ENCODE assay signal across 1 cellular context in the genomic region with DNA sequence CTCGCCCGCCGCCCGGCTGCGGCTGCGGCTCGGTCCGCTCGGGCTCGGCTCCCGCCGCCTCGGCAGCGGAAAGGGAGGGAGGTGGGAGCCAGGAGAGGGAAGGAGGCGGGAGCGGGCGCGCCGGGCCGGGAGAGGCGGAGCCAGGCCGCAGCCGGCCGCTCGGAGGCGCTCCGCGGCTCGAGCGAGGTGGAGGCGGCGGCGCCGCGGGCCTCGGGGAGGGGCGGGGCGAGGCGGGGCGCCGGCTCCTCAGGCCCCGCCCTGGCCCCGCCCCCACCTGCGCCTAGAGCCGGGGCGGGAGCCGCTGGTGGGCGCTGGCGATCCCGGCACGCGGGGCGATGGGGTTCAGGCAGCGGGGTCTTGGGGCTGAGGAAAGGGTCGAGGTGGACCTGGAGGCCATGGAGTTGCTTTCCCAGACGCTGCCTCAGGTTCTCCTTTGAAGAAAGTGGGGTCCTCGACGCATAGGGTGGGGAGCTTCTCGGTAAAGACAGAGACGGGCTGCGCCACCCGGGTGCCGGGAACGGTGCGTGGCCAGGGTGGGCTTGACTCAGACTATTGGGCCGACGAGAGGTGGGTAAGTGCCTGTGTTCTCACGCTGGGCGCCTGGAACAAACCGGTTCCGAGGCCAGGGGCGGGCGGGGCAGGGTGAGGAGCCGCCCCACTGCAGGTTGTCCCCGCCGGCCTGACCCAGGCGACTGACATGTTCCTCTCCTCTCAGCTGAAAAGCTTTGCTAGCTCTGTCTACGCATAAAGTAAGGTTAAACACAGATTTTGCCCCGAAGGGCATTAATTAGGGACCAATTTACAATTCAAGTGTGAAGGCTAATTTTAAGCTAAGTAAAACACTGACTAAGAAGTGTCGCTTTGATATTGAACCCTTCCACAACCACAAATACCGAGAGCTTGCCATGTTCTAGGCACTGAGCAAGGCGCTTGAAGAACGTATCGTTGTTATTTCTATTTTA.
A peak's percentile ranks its signal among the peaks of the same experiment; 100 is the strongest.
TF ChIP-seq lines count a peak whose summit lies in the region.

A gene (minus strand): TSS at position 75 of the 962 bp plus-strand sequence. CDS start 218 bp downstream, outside the sequence.

TF ChIP-seq in K562, 482 proteins besides CTCF, POLR2A, EP300 and RAD21 (continued from another document and continues in another):
- TF ChIP-seq, protein P1, sequence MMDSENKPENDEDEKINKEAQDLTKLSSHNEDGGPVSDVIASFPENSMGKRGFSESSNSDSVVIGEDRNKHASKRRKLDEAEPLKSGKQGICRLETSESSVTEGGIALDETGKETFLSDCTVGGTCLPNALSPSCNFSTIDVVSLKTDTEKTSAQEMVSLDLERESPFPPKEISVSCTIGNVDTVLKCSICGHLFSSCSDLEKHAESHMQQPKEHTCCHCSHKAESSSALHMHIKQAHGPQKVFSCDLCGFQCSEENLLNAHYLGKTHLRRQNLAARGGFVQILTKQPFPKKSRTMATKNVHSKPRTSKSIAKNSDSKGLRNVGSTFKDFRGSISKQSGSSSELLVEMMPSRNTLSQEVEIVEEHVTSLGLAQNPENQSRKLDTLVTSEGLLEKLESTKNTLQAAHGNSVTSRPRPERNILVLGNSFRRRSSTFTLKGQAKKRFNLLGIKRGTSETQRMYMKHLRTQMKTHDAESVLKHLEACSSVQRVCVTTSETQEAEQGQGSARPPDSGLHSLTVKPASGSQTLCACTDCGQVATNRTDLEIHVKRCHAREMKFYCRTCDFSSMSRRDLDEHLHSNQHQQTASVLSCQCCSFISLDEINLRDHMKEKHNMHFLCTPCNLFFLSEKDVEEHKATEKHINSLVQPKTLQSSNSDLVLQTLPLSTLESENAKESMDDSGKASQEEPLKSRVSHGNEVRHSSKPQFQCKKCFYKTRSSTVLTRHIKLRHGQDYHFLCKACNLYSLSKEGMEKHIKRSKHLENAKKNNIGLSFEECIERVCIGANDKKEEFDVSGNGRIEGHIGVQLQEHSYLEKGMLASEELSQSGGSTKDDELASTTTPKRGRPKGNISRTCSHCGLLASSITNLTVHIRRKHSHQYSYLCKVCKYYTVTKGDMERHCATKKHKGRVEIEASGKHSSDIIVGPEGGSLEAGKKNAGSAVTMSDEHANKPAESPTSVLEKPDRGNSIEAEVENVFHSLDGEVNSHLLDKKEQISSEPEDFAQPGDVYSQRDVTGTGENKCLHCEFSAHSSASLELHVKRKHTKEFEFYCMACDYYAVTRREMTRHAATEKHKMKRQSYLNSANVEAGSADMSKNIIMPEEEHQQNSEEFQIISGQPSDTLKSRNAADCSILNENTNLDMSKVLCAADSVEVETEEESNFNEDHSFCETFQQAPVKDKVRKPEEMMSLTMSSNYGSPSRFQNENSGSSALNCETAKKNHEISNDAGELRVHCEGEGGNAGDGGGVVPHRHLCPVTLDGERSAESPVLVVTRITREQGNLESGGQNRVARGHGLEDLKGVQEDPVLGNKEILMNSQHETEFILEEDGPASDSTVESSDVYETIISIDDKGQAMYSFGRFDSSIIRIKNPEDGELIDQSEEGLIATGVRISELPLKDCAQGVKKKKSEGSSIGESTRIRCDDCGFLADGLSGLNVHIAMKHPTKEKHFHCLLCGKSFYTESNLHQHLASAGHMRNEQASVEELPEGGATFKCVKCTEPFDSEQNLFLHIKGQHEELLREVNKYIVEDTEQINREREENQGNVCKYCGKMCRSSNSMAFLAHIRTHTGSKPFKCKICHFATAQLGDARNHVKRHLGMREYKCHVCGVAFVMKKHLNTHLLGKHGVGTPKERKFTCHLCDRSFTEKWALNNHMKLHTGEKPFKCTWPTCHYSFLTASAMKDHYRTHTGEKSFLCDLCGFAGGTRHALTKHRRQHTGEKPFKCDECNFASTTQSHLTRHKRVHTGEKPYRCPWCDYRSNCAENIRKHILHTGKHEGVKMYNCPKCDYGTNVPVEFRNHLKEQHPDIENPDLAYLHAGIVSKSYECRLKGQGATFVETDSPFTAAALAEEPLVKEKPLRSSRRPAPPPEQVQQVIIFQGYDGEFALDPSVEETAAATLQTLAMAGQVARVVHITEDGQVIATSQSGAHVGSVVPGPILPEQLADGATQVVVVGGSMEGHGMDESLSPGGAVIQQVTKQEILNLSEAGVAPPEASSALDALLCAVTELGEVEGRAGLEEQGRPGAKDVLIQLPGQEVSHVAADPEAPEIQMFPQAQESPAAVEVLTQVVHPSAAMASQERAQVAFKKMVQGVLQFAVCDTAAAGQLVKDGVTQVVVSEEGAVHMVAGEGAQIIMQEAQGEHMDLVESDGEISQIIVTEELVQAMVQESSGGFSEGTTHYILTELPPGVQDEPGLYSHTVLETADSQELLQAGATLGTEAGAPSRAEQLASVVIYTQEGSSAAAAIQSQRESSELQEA (IDR thresholded peaks at IDR 0.05; ENCODE audit: low read depth) = no peak
- TF ChIP-seq, protein P2, sequence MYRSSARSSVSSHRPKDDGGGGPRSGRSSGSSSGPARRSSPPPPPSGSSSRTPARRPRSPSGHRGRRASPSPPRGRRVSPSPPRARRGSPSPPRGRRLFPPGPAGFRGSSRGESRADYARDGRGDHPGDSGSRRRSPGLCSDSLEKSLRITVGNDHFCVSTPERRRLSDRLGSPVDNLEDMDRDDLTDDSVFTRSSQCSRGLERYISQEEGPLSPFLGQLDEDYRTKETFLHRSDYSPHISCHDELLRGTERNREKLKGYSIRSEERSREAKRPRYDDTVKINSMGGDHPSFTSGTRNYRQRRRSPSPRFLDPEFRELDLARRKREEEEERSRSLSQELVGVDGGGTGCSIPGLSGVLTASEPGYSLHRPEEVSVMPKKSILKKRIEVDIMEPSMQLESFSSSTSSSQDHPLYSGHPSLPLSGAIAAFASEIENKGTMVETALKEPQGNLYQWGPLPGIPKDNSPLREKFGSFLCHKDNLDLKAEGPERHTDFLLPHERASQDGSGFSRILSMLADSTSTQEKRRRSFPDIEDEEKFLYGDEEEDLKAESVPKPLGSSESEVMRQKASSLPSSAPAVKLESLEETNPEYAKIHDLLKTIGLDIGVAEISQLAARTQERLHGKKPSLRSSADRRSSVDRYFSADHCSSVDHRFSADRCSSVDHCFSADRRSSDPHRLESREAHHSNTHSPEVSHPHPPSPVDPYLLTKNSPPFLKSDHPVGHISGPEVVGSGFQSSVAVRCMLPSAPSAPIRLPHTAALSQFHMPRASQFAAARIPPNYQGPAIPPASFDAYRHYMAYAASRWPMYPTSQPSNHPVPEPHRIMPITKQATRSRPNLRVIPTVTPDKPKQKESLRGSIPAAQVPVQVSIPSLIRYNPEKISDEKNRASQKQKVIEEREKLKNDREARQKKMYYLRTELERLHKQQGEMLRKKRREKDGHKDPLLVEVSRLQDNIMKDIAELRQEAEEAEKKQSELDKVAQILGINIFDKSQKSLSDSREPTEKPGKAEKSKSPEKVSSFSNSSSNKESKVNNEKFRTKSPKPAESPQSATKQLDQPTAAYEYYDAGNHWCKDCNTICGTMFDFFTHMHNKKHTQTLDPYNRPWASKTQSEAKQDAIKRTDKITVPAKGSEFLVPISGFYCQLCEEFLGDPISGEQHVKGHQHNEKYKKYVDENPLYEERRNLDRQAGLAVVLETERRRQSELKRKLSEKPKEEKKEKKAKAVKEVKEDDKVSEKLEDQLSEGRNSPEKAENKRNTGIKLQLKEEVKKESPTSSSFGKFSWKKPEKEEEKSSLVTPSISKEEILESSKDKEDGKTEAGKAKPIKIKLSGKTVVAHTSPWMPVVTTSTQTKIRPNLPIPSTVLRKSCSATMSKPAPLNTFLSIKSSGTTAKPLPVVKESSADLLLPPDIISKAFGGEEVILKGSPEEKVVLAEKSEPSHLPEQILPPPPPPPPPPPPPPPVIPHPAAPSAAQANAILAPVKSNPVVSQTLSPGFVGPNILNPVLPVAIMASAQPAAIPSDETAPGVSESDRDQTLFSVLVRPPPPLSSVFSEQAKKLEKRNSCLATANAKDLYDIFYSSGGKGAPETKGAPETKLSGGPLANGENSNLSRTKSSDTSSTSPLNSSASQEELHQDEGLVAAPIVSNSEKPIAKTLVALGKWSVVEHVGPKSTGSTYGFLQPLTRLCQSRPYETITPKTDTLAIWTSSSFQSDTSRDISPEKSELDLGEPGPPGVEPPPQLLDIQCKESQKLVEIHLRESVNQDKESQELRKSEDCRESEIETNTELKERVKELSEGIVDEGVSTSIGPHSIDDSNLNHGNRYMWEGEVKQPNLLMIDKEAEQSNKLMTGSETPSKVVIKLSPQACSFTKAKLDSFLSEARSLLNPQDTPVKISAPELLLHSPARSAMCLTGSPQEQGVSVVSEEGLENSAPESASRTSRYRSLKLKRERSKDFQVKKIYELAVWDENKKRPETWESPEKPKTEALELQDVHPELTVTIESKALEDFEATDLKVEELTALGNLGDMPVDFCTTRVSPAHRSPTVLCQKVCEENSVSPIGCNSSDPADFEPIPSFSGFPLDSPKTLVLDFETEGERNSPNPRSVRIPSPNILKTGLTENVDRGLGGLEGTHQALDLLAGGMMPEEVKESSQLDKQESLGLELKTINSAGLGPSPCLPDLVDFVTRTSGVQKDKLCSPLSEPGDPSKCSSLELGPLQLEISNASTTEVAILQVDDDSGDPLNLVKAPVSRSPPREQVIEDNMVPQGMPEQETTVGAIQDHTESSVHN (IDR thresholded peaks at IDR 0.05; ENCODE audit: borderline replicate concordance in 1 of 2, low read depth in 1 of 2) = no peak
- TF ChIP-seq, protein P3, sequence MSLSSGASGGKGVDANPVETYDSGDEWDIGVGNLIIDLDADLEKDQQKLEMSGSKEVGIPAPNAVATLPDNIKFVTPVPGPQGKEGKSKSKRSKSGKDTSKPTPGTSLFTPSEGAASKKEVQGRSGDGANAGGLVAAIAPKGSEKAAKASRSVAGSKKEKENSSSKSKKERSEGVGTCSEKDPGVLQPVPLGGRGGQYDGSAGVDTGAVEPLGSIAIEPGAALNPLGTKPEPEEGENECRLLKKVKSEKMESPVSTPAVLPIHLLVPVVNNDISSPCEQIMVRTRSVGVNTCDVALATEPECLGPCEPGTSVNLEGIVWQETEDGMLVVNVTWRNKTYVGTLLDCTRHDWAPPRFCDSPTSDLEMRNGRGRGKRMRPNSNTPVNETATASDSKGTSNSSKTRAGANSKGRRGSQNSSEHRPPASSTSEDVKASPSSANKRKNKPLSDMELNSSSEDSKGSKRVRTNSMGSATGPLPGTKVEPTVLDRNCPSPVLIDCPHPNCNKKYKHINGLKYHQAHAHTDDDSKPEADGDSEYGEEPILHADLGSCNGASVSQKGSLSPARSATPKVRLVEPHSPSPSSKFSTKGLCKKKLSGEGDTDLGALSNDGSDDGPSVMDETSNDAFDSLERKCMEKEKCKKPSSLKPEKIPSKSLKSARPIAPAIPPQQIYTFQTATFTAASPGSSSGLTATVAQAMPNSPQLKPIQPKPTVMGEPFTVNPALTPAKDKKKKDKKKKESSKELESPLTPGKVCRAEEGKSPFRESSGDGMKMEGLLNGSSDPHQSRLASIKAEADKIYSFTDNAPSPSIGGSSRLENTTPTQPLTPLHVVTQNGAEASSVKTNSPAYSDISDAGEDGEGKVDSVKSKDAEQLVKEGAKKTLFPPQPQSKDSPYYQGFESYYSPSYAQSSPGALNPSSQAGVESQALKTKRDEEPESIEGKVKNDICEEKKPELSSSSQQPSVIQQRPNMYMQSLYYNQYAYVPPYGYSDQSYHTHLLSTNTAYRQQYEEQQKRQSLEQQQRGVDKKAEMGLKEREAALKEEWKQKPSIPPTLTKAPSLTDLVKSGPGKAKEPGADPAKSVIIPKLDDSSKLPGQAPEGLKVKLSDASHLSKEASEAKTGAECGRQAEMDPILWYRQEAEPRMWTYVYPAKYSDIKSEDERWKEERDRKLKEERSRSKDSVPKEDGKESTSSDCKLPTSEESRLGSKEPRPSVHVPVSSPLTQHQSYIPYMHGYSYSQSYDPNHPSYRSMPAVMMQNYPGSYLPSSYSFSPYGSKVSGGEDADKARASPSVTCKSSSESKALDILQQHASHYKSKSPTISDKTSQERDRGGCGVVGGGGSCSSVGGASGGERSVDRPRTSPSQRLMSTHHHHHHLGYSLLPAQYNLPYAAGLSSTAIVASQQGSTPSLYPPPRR (CRISPR knock-in tag; IDR thresholded peaks at IDR 0.05; ENCODE audit: borderline replicate concordance) = no peak
- no peak for TF ChIP-seq RCOR1 (IDR thresholded peaks at IDR 0.05; ENCODE audit: borderline replicate concordance in 1 of 2, low read depth in 2 of 2, low read length in 2 of 2)
- TF ChIP-seq, protein P4, sequence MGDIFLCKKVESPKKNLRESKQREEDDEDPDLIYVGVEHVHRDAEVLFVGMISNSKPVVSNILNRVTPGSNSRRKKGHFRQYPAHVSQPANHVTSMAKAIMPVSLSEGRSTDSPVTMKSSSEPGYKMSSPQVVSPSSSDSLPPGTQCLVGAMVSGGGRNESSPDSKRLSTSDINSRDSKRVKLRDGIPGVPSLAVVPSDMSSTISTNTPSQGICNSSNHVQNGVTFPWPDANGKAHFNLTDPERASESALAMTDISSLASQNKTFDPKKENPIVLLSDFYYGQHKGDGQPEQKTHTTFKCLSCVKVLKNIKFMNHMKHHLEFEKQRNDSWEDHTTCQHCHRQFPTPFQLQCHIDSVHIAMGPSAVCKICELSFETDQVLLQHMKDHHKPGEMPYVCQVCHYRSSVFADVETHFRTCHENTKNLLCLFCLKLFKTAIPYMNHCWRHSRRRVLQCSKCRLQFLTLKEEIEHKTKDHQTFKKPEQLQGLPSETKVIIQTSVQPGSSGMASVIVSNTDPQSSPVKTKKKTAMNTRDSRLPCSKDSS (IDR thresholded peaks at IDR 0.05; ENCODE audit: low read depth, partially characterized antibody) = no peak
- no peak for TF ChIP-seq SRSF3 (IDR thresholded peaks at IDR 0.05; ENCODE audit: insufficient read depth, low read length)
- TF ChIP-seq MECOM (CRISPR knock-in tag; IDR thresholded peaks at IDR 0.05) = no peak
- TF ChIP-seq NBN (IDR thresholded peaks at IDR 0.05; ENCODE audit: low read depth) = no peak
- no peak for TF ChIP-seq ZNF57 (CRISPR knock-in tag; IDR thresholded peaks at IDR 0.05)
- TF ChIP-seq SAP30 (IDR thresholded peaks at IDR 0.05; ENCODE audit: borderline replicate concordance, insufficient read depth, low read depth, low read length, poor library complexity, severe bottlenecking) = peak; percentile 46
- peak; percentile 49 for TF ChIP-seq GABPB1 (CRISPR knock-in tag; IDR thresholded peaks at IDR 0.05)
- TF ChIP-seq, protein P5, sequence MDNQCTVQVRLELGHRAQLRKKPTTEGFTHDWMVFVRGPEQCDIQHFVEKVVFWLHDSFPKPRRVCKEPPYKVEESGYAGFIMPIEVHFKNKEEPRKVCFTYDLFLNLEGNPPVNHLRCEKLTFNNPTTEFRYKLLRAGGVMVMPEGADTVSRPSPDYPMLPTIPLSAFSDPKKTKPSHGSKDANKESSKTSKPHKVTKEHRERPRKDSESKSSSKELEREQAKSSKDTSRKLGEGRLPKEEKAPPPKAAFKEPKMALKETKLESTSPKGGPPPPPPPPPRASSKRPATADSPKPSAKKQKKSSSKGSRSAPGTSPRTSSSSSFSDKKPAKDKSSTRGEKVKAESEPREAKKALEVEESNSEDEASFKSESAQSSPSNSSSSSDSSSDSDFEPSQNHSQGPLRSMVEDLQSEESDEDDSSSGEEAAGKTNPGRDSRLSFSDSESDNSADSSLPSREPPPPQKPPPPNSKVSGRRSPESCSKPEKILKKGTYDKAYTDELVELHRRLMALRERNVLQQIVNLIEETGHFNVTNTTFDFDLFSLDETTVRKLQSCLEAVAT (IDR thresholded peaks at IDR 0.05) = no peak
- no peak for TF ChIP-seq ZNF282 (CRISPR knock-in tag; IDR thresholded peaks at IDR 0.05)
- no peak for TF ChIP-seq TAF7 (tag; IDR thresholded peaks at IDR 0.05)
- TF ChIP-seq, protein P6, sequence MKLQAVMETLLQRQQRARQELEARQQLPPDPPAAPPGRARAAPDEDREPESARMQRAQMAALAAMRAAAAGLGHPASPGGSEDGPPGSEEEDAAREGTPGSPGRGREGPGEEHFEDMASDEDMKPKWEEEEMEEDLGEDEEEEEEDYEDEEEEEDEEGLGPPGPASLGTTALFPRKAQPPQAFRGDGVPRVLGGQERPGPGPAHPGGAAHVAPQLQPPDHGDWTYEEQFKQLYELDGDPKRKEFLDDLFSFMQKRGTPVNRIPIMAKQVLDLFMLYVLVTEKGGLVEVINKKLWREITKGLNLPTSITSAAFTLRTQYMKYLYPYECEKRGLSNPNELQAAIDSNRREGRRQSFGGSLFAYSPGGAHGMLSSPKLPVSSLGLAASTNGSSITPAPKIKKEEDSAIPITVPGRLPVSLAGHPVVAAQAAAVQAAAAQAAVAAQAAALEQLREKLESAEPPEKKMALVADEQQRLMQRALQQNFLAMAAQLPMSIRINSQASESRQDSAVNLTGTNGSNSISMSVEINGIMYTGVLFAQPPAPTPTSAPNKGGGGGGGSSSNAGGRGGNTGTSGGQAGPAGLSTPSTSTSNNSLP (IDR thresholded peaks at IDR 0.05; ENCODE audit: borderline replicate concordance, low read depth, low read length) = no peak
- TF ChIP-seq SIN3B (IDR thresholded peaks at IDR 0.05; ENCODE audit: low read depth) = no peak
